In genomic region chr15:58768486-58769097, GRCh38 we compare ENCODE assay signal across 7 cellular contexts. TPM values are rescaled to one million over a fixed set of nuclear protein-coding genes. Genes with fewer than 3 reads are reported as not detected.
DNase-seq lines count a peak whose midpoint lies in the region; ATAC-seq and TF ChIP-seq lines count a peak whose summit lies in the region.
"Not testable (repeated sequence)": the region's sequence is repeated elsewhere in the genome, so short reads cannot be mapped to it uniquely, and the experiment has no call there.

No MANE protein-coding gene starts in this region.

- H3K36me3 ChIP-seq in CD4-positive, alpha-beta memory T cell (ENCODE audit: insufficient read depth, low read length); thyroid gland: not testable (repeated sequence)

- not testable (repeated sequence) for H3K27me3 Mint-ChIP-seq in CD4-positive, alpha-beta memory T cell; IgD-negative memory B cell; activated CD8-positive, alpha-beta T cell treated with anti-CD3 and anti-CD28 coated beads, Interleukin-2, amount 10 ng/mL, durations not matched to agents 7 days and 5 days (ENCODE audit: low read depth); mesothelial cell of epicardium (ENCODE audit: low read depth); neural crest cell (ENCODE audit: low read depth)

- H3K9me3 Mint-ChIP-seq in CD4-positive, alpha-beta memory T cell: peaks cover 0 to 11% (median 7%) of the 10 kb centered on the region in 8 donors
- H3K9me3 Mint-ChIP-seq in IgD-negative memory B cell; activated CD8-positive, alpha-beta T cell treated with anti-CD3 and anti-CD28 coated beads, Interleukin-2, amount 10 ng/mL, durations not matched to agents 7 days and 5 days (ENCODE audit: insufficient read depth); neural crest cell: not testable (repeated sequence)
- H3K9me3 Mint-ChIP-seq in mesothelial cell of epicardium: peaks cover 17% of the 10 kb centered on the region

- peak overlapping the region in 1 of 8 donors; percentile 31 for H3K4me3 Mint-ChIP-seq in CD4-positive, alpha-beta memory T cell
- H3K4me3 Mint-ChIP-seq in IgD-negative memory B cell (peak overlapping the region in 3 of 4 donors; percentile 9 to 43 (median 40)), mesothelial cell of epicardium (peak overlapping the region; percentile 40), neural crest cell (peak overlapping the region; percentile 19)
- not testable (repeated sequence) for H3K4me3 Mint-ChIP-seq in activated CD8-positive, alpha-beta T cell treated with anti-CD3 and anti-CD28 coated beads, Interleukin-2, amount 10 ng/mL, durations not matched to agents 7 days and 5 days

- not testable (repeated sequence) for H3K27me3 ChIP-seq in CD4-positive, alpha-beta memory T cell (ENCODE audit: insufficient read depth, low read length); thyroid gland

- not testable (repeated sequence) for TF ChIP-seq POLR2A in thyroid gland (IDR thresholded peaks at IDR 0.05)

- CTCF ChIA-PET in CD4-positive, alpha-beta memory T cell (lab: Charles Lee; ENCODE audit: partially characterized antibody): interaction anchor here (1.0 to 1.3 kb wide), 3 partner anchors 9 to 13 kb away, joined by 3 to 4 read pairs (median 4); no protein-coding TSS in a partner anchor
- CTCF ChIA-PET in activated CD8-positive, alpha-beta T cell treated with anti-CD3 and anti-CD28 coated beads, Interleukin-2, amount 10 ng/mL, durations not matched to agents 7 days and 5 days (lab: Charles Lee): interaction anchor here (1.2 kb wide), 1 partner anchor 499 kb away, joined by 3 read pairs; no protein-coding TSS in a partner anchor

- H3K4me1 ChIP-seq in CD4-positive, alpha-beta memory T cell (ENCODE audit: insufficient read depth, low read length): peaks cover 26% of the 10 kb centered on the region
- peaks cover 18 to 27% of the 10 kb centered on the region in 2 donors for H3K4me1 ChIP-seq in thyroid gland

- WGBS in thyroid gland, 2 donors: 64% methylated on average over 24 of the region's 24 CpGs

- intact Hi-C loops in CD4-positive, alpha-beta memory T cell (cut with micrococcal nuclease): not testable (repeated sequence)
- intact Hi-C loops in thyroid gland (cut with DNase I): loop anchor here (10.0 kb wide), 1 partner anchor 544 kb away; no protein-coding TSS in a partner anchor

- peak in 3 of 5 donors; percentile 7 to 52 (median 27) for DNase-seq in CD4-positive, alpha-beta memory T cell
- DNase-seq in activated CD8-positive, alpha-beta T cell treated with anti-CD3 and anti-CD28 coated beads, Interleukin-2, amount 10 ng/mL, durations not matched to agents 7 days and 5 days: peak; percentile 11
- DNase-seq in central memory CD4-positive, alpha-beta T cell: peak; percentile 27
- DNase-seq in mesothelial cell of epicardium (ENCODE audit: low spot score in 2 of 2, unreplicated experiment in 2 of 2); neural crest cell (ENCODE audit: low read depth, low spot score): not testable (repeated sequence)
- peak; percentile 74 to 78 for DNase-seq in thyroid gland

- H3K9me3 ChIP-seq in CD4-positive, alpha-beta memory T cell (ENCODE audit: control insufficient read depth in 1 of 2, low read length in 2 of 2); thyroid gland: not testable (repeated sequence)

- peaks cover 9 to 14% (median 10%) of the 10 kb centered on the region in 4 donors for H3K4me1 Mint-ChIP-seq in CD4-positive, alpha-beta memory T cell
- not testable (repeated sequence) for H3K4me1 Mint-ChIP-seq in IgD-negative memory B cell
- H3K4me1 Mint-ChIP-seq in activated CD8-positive, alpha-beta T cell treated with anti-CD3 and anti-CD28 coated beads, Interleukin-2, amount 10 ng/mL, durations not matched to agents 7 days and 5 days (ENCODE audit: low read depth): peaks cover 14% of the 10 kb centered on the region
- peaks cover 15% of the 10 kb centered on the region for H3K4me1 Mint-ChIP-seq in mesothelial cell of epicardium
- H3K4me1 Mint-ChIP-seq in neural crest cell: peaks cover 10% of the 10 kb centered on the region

- POLR2A ChIA-PET in CD4-positive, alpha-beta memory T cell (lab: Charles Lee; ENCODE audit: partially characterized antibody): interaction anchor here (5.4 kb wide), 1 partner anchor 20 kb away, joined by 119 read pairs; the partner anchor contains the start of gene ADAM10
- POLR2A ChIA-PET in activated CD8-positive, alpha-beta T cell treated with anti-CD3 and anti-CD28 coated beads, Interleukin-2, amount 10 ng/mL, durations not matched to agents 7 days and 5 days (lab: Charles Lee): interaction anchor here (0.6 kb wide), 1 partner anchor 392 kb away, joined by 3 read pairs; no protein-coding TSS in a partner anchor

- H3K4me3 ChIP-seq in CD4-positive, alpha-beta memory T cell (ENCODE audit: low read length in 2 of 2); thyroid gland (replicated peaks in 1 of 3): not testable (repeated sequence)

- not testable (repeated sequence) for TF ChIP-seq CTCF in mesothelial cell of epicardium (IDR thresholded peaks at IDR 0.05; ENCODE audit: unreplicated experiment); neural crest cell (conservative IDR thresholded peaks at IDR 0.05); thyroid gland (IDR thresholded peaks at IDR 0.05)

- not testable (repeated sequence) for H3K36me3 Mint-ChIP-seq in CD4-positive, alpha-beta memory T cell; IgD-negative memory B cell; activated CD8-positive, alpha-beta T cell treated with anti-CD3 and anti-CD28 coated beads, Interleukin-2, amount 10 ng/mL, durations not matched to agents 7 days and 5 days (ENCODE audit: low read depth); mesothelial cell of epicardium; neural crest cell (ENCODE audit: low read depth)

- ATAC-seq in activated CD8-positive, alpha-beta T cell treated with anti-CD3 and anti-CD28 coated beads, Interleukin-2, amount 10 ng/mL, durations not matched to agents 7 days and 5 days: not testable (repeated sequence)

- not testable (repeated sequence) for H3K27ac Mint-ChIP-seq in CD4-positive, alpha-beta memory T cell; IgD-negative memory B cell; activated CD8-positive, alpha-beta T cell treated with anti-CD3 and anti-CD28 coated beads, Interleukin-2, amount 10 ng/mL, durations not matched to agents 7 days and 5 days; neural crest cell (ENCODE audit: unreplicated experiment)
- peak overlapping the region; percentile 100 for H3K27ac Mint-ChIP-seq in mesothelial cell of epicardium

- not testable (repeated sequence) for H3K27ac ChIP-seq in CD4-positive, alpha-beta memory T cell (ENCODE audit: low read depth, low read length)
- H3K27ac ChIP-seq in thyroid gland: peak overlapping the region in 1 of 3 donors; percentile 56

RNA-seq across cellular contexts. Expression of gene MINDY2, which starts 2.5 kb away (rescaled TPM):
- total RNA-seq in CD4-positive, alpha-beta memory T cell: 10 to 100 TPM; 15.4 to 17.3 TPM
- 10 to 100 TPM; 16.1 to 20.5 TPM for polyA plus RNA-seq in CD4-positive, alpha-beta memory T cell
- polyA plus RNA-seq in IgD-negative memory B cell: 14.1 TPM
- total RNA-seq in activated CD8-positive, alpha-beta T cell treated with anti-CD3 and anti-CD28 coated beads, Interleukin-2, amount 10 ng/mL, durations not matched to agents 7 days and 5 days: 10 to 100 TPM; 14.9 TPM
- total RNA-seq in mesothelial cell of epicardium: 27.6 to 30.1 TPM (median 29.3 TPM) in 3 replicates
- total RNA-seq in neural crest cell: 14.3 and 15.3 TPM in 2 replicates
- total RNA-seq in thyroid gland: 10 to 100 TPM; 27.1 to 31.3 (median 28.2) TPM

RNA-seq across cellular contexts. Expression of gene ADAM10, which starts 19.1 kb away (rescaled TPM):
- total RNA-seq in CD4-positive, alpha-beta memory T cell: 100 to 1,000 TPM; 135 TPM
- 100 to 1,000 TPM; 129 to 258 TPM for polyA plus RNA-seq in CD4-positive, alpha-beta memory T cell
- polyA plus RNA-seq in IgD-negative memory B cell: 91.9 TPM
- 100 to 1,000 TPM; 133 to 135 TPM for total RNA-seq in activated CD8-positive, alpha-beta T cell treated with anti-CD3 and anti-CD28 coated beads, Interleukin-2, amount 10 ng/mL, durations not matched to agents 7 days and 5 days
- 176 to 190 TPM (median 181 TPM) in 3 replicates for total RNA-seq in mesothelial cell of epicardium
- total RNA-seq in neural crest cell: 116 and 125 TPM in 2 replicates
- total RNA-seq in thyroid gland: 100 to 1,000 TPM; 112 to 157 (median 116) TPM
